10 cellular contexts compared by ENCODE assay signal in genomic region chr7:102291056-102291915, GRCh38. TPM values are rescaled to one million over a fixed set of nuclear protein-coding genes. Genes with fewer than 3 reads are reported as not detected.
DNase-seq lines count a peak whose midpoint lies in the region; ATAC-seq and TF ChIP-seq lines count a peak whose summit lies in the region.
"Had no signal": no experiment of that assay in that cellular context is flagged by ENCODE, and none has a peak within 500 bp of the region (broad histone marks: within the 10 kb centered on the region; RNA-seq: fewer than 3 reads in every experiment).

No MANE protein-coding gene starts in this region.

- H3K4me1 ChIP-seq in GM23338 (ENCODE audit: insufficient read depth) (peaks cover 20% of the 10 kb centered on the region), right cardiac atrium (ENCODE audit: control insufficient read depth, insufficient read depth, low read length) (no peaks in the 10 kb centered on the region)

- no peak for TF ChIP-seq CTCF in GM23338 (conservative IDR thresholded peaks at IDR 0.05; ENCODE audit: low read depth in 2 of 2)

- 78% methylated on average over 18 of the region's 18 CpGs for WGBS in right cardiac atrium

- TF ChIP-seq POLR2A in Raji (IDR thresholded peaks at IDR 0.05; ENCODE audit: insufficient read depth, low read depth, low read length) = 0 out of 2 replicates have a peak, but pooled peaks have one; percentile 27

- no peaks in the 10 kb centered on the region for H3K9me3 ChIP-seq in right cardiac atrium (ENCODE audit: control insufficient read depth, low read length)
- H3K9me3 ChIP-seq: A549 had no signal

- no peak overlapping the region for H3K27ac Mint-ChIP-seq in activated CD4-positive, alpha-beta T cell treated with anti-CD3 and anti-CD28 coated beads for 36 hours
- H3K27ac Mint-ChIP-seq in GM23338 = no peak overlapping the region

- H3K27ac ChIP-seq in GM23338 (ENCODE audit: low read depth) (no peak overlapping the region), right cardiac atrium (ENCODE audit: low read length) (no peak overlapping the region)
- H3K27ac ChIP-seq: A549 had no signal

- ATAC-seq in activated CD4-positive, alpha-beta T cell treated with anti-CD3 and anti-CD28 coated beads for 36 hours = peak; percentile 68
- ATAC-seq in GM23338 (no peak), right cardiac atrium (no peak), left lobe of liver (no peak)
- ATAC-seq: A549, PC-3 had no signal

- no peaks in the 10 kb centered on the region for H3K9me2 ChIP-seq in GM23338 (ENCODE audit: insufficient read depth)

- H3K4me1 Mint-ChIP-seq in activated CD4-positive, alpha-beta T cell treated with anti-CD3 and anti-CD28 coated beads for 36 hours = peaks cover 21% of the 10 kb centered on the region
- peaks cover 44% of the 10 kb centered on the region for H3K4me1 Mint-ChIP-seq in GM23338

- H3K27me3 ChIP-seq in GM23338 (ENCODE audit: insufficient read depth) (peaks cover 7% of the 10 kb centered on the region; the same call in 1 of the 2 replicates), right cardiac atrium (ENCODE audit: control insufficient read depth, insufficient read depth) (no peaks in the 10 kb centered on the region)

- H3K36me3 ChIP-seq in GM23338 (ENCODE audit: insufficient read depth) = no peaks in the 10 kb centered on the region; the same call in 1 of the 2 replicates

- POLR2A ChIA-PET in activated CD4-positive, alpha-beta T cell treated with anti-CD3 and anti-CD28 coated beads for 36 hours (lab: Charles Lee) = interaction anchor here (0.6 kb wide), 1 partner anchor 20 kb away, joined by 5 read pairs; no protein-coding TSS in a partner anchor

- intact Hi-C loops in activated CD4-positive, alpha-beta T cell treated with anti-CD3 and anti-CD28 coated beads for 36 hours (cut with DNase I, micrococcal nuclease) = no loop called here
- intact Hi-C loops in right cardiac atrium (cut with DNase I) = no loop called here

- no peaks in the 10 kb centered on the region for H3K9me3 Mint-ChIP-seq in activated CD4-positive, alpha-beta T cell treated with anti-CD3 and anti-CD28 coated beads for 36 hours (ENCODE audit: low read depth)
- H3K9me3 Mint-ChIP-seq in GM23338 = no peaks in the 10 kb centered on the region

- H3K4me2 ChIP-seq in GM23338 = no peak overlapping the region
- H3K4me2 ChIP-seq: A549 had no signal

- no peak overlapping the region for H3K4me3 Mint-ChIP-seq in activated CD4-positive, alpha-beta T cell treated with anti-CD3 and anti-CD28 coated beads for 36 hours
- peak overlapping the region; percentile 11; the same call in 1 of the 3 replicates for H3K4me3 Mint-ChIP-seq in GM23338

- CTCF ChIA-PET in activated CD4-positive, alpha-beta T cell treated with anti-CD3 and anti-CD28 coated beads for 36 hours (lab: Charles Lee) = no interaction called here

- no peak overlapping the region for H2AFZ ChIP-seq in GM23338

- peak; percentile 64 for DNase-seq in activated CD4-positive, alpha-beta T cell treated with anti-CD3 and anti-CD28 coated beads for 36 hours
- DNase-seq in activated CD4-positive, alpha-beta T cell treated with anti-CD3 and anti-CD28 coated beads for 1 hour = no peak
- DNase-seq in GM23338 (ENCODE audit: low spot score) (no peak), retina (peak; percentile 15), right cardiac atrium (no peak), left lobe of liver (ENCODE audit: low spot score) (no peak), DMS53 treated with DMSO at 0.1 percent for 48 hours (lab: John Stamatoyannopoulos, UW; ENCODE audit: unreplicated experiment) (no peak)
- DNase-seq: PC-3 had no signal

- H3K4me3 ChIP-seq in GM23338 = no peak overlapping the region
- no peak overlapping the region for H3K4me3 ChIP-seq in right cardiac atrium (ENCODE audit: low read length)
- H3K4me3 ChIP-seq: A549 had no signal

- H3K27me3 Mint-ChIP-seq in activated CD4-positive, alpha-beta T cell treated with anti-CD3 and anti-CD28 coated beads for 36 hours = peaks cover 10% of the 10 kb centered on the region
- H3K27me3 Mint-ChIP-seq in GM23338 (ENCODE audit: insufficient read depth, low read depth, poor library complexity) = peaks cover 12% of the 10 kb centered on the region

- no peaks in the 10 kb centered on the region for H3K36me3 Mint-ChIP-seq in activated CD4-positive, alpha-beta T cell treated with anti-CD3 and anti-CD28 coated beads for 36 hours (ENCODE audit: low read depth)
- peaks cover 3% of the 10 kb centered on the region; the same call in 1 of the 3 replicates for H3K36me3 Mint-ChIP-seq in GM23338 (ENCODE audit: low read depth)

- 0 out of 2 replicates have a peak, but pooled peaks cover 10% of the 10 kb centered on the region for H3F3A ChIP-seq in GM23338 (replicated peaks; ENCODE audit: low read depth)

- peaks cover 18% of the 10 kb centered on the region for H4K20me1 ChIP-seq in GM23338 (replicated peaks; ENCODE audit: insufficient read depth)

- H3K79me2 ChIP-seq in GM23338 (replicated peaks; ENCODE audit: insufficient read depth) = no peaks in the 10 kb centered on the region; the same call in 1 of the 2 replicates

TF ChIP-seq in GM23338, 12 proteins besides CTCF, POLR2A, EP300 and RAD21 (continues in another document):
- no peak for TF ChIP-seq POLR2AphosphoS5 (IDR thresholded peaks at IDR 0.05; ENCODE audit: low read depth)
- no peak for TF ChIP-seq STAT1 (IDR thresholded peaks at IDR 0.05; ENCODE audit: unreplicated experiment)
- TF ChIP-seq EZH2 (IDR thresholded peaks at IDR 0.05; ENCODE audit: low read depth, unreplicated experiment) = no peak
- no peak for TF ChIP-seq ZNF331 (CRISPR knock-in tag; IDR thresholded peaks at IDR 0.05; ENCODE audit: low read depth)
- TF ChIP-seq ZNF114 (CRISPR knock-in tag; IDR thresholded peaks at IDR 0.05) = no peak
- no peak for TF ChIP-seq ETS1 (IDR thresholded peaks at IDR 0.05)
- TF ChIP-seq REST (IDR thresholded peaks at IDR 0.05; ENCODE audit: unreplicated experiment) = no peak
- no peak for TF ChIP-seq JUNB (IDR thresholded peaks at IDR 0.05; ENCODE audit: unreplicated experiment)
- TF ChIP-seq CREB1 (CRISPR knock-in tag; IDR thresholded peaks at IDR 0.05; ENCODE audit: low read depth) = no peak
- TF ChIP-seq NANOG (IDR thresholded peaks at IDR 0.05; ENCODE audit: borderline replicate concordance) = no peak
- TF ChIP-seq EZH2phosphoT487 (IDR thresholded peaks at IDR 0.05; ENCODE audit: unreplicated experiment) = no peak

RNA-seq across cellular contexts. Expression of gene SH2B2, which starts 4.6 kb away (rescaled TPM):
- 1 to 10 TPM; 2.7 to 3.2 TPM for total RNA-seq in activated CD4-positive, alpha-beta T cell treated with anti-CD3 and anti-CD28 coated beads for 36 hours
- total RNA-seq in GM23338 (2014; rRNA removed; shearing (Covaris generic)) = 21.9 and 30.3 TPM in 2 replicates
- polyA plus RNA-seq in GM23338 (2016; fragmentation: Nextera tagmentation; extraction: Ambion mirVana) (5.6 and 8.7 TPM in 2 replicates), right cardiac atrium (0.84 TPM)
- total RNA-seq in right cardiac atrium (1 to 10 TPM in 2 of 4 donors, under 1 TPM in 2; 0.49 to 2.8 (median 1.2) TPM), left lobe of liver (3.0 TPM)

Comparison
In these comparisons a context has a peak if more than half of its experiments do, and no peak if none do; other contexts are left out.
1. DNase-seq: peak in activated CD4-positive, alpha-beta T cell treated with anti-CD3 and anti-CD28 coated beads for 36 hours (single experiment) and retina (single experiment); none in activated CD4-positive, alpha-beta T cell treated with anti-CD3 and anti-CD28 coated beads for 1 hour (single experiment), GM23338 (single experiment), right cardiac atrium (0 of 3), left lobe of liver (single experiment) and DMS53 treated with DMSO at 0.1 percent for 48 hours (single experiment).